ENCODE assay signal across 13 cellular contexts in the genomic region with DNA sequence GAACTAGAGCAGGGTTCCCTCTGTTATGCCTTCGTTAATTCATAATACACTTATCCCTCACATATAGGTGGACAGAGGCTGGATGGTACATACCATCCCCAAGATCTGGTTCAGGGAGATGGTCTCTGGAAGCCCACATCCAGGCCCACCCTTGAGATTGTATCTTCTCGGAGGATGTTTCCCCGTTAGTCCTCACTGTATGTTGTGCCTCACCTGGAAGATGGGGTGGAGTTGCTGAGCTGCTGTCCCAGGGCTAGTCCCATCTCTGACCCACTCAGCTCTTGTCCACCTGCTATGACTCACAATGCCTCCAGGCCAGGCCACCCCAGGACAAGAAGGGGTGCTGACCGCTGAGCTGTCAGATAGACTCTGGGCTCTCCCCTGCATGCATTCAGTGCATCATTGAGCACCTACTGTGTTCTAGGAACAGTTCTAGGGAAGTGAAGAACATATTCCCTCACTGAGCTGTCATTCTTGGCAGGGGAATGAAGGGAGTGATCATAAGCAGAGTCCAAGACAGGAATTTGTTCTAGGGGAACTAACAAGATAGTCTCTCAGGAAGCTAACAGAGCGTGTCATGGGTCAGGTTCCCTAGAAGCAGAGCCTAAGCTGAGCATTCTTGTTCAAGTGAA. TPM values are rescaled to one million over a fixed set of nuclear protein-coding genes. Genes with fewer than 3 reads are reported as not detected.
DNase-seq lines count a peak whose midpoint lies in the region; ATAC-seq, FAIRE-seq and TF ChIP-seq lines count a peak whose summit lies in the region.
"Had no signal": no experiment of that assay in that cellular context is flagged by ENCODE, and none has a peak within 500 bp of the region (broad histone marks: within the 10 kb centered on the region; RNA-seq: fewer than 3 reads in every experiment).

Gene CBY3 (minus strand): TSS at position 255 of the 632 bp plus-strand sequence. CDS start 116 bp downstream, at position 139.

- no peak for ATAC-seq in K562
- no peak for ATAC-seq in GM18861 (IDR thresholded peaks at IDR 0.05; ENCODE audit: unreplicated experiment)

- CTCF ChIA-PET in Caco-2 (lab: Charles Lee) (interaction anchor here (0.8 kb wide), 1 partner anchor 115 kb away, joined by 3 read pairs; no protein-coding TSS in a partner anchor), K562 (lab: Yijun Ruan, JAX; ENCODE audit: low intra/inter-chr PET ratio) (no interaction called here)

- H3K36me3 Mint-ChIP-seq in Caco-2 (ENCODE audit: insufficient read depth, unreplicated experiment): peaks cover 35% of the 10 kb centered on the region
- peaks cover 17% of the 10 kb centered on the region for H3K36me3 Mint-ChIP-seq in nephron progenitor cell (ENCODE audit: low read depth)

- no peak within 1 kb of the TSS for H3K4me2 ChIP-seq in K562 (ENCODE audit: insufficient read depth, low read length)

- POLR2A ChIA-PET in Caco-2 (lab: Charles Lee) (interaction anchor here (0.5 to 0.7 kb wide), 2 partner anchors 51 to 115 kb away, joined by 3 to 5 read pairs; no protein-coding TSS in a partner anchor), K562 (lab: Yijun Ruan, JAX) (interaction anchor here (0.6 to 2.8 kb wide), 13 partner anchors 10 to 148 kb away, joined by 3 to 18 read pairs (median 4); partner anchors contain the start of gene HNRNPH1)

- intact Hi-C loops in Caco-2 (cut with micrococcal nuclease; ENCODE audit: unreplicated experiment): no loop called here
- intact Hi-C loops in K562 (cut with micrococcal nuclease): no loop called here

- FAIRE-seq in K562 (lab: Jason Lieb, UNC) (no peak), GM12891 (lab: Jason Lieb, UNC) (no peak)
- FAIRE-seq: endothelial cell of umbilical vein, GM18507, HTR-8/SVneo had no signal

- H3K4me1 Mint-ChIP-seq in Caco-2 (ENCODE audit: low read depth, unreplicated experiment) (peaks cover 21% of the 10 kb centered on the region), nephron progenitor cell (peaks cover 37% of the 10 kb centered on the region)

- H3K27ac ChIP-seq in K562 (ENCODE audit: extremely low read depth, low read depth, low read length): no peak within 1 kb of the TSS; the same call in 2 of the 3 replicates

- H3K4me1 ChIP-seq in Caco-2: peaks cover 11% of the 10 kb centered on the region
- H3K4me1 ChIP-seq in K562 (replicated peaks in 1 of 2; ENCODE audit: control insufficient read depth in 2 of 2, insufficient read depth in 2 of 2, low read length in 2 of 2): peaks cover 9 to 30% of the 10 kb centered on the region in 2 experiments; a peak in 4 of 5 replicates

- peaks cover 29% of the 10 kb centered on the region for H3K79me2 ChIP-seq in K562 (ENCODE audit: control insufficient read depth, insufficient read depth, low read length)

- TF ChIP-seq CTCF in Caco-2 (IDR thresholded peaks at IDR 0.05; ENCODE audit: insufficient read depth in 1 of 2, low read depth in 1 of 2, low read length in 1 of 2, severe bottlenecking in 1 of 2, unreplicated experiment in 1 of 2) (no peak), K562 (IDR thresholded peaks at IDR 0.05 in 2 of 3, conservative IDR thresholded peaks at IDR 0.05 in 1 of 3; ENCODE audit: insufficient read depth in 2 of 3, low read depth in 1 of 3, low read length in 3 of 3) (no peak), nephron progenitor cell (IDR thresholded peaks at IDR 0.05) (no peak)

- 37% methylated on average over 5 of the region's 5 CpGs for WGBS in K562 (ENCODE audit: insufficient coverage, low coverage, missing lambda C conversion rate)

- no peak for TF ChIP-seq EP300 in K562 (IDR thresholded peaks at IDR 0.05; ENCODE audit: low read length)

- H3K9ac ChIP-seq in K562 (ENCODE audit: insufficient read depth in 1 of 2, low read depth in 2 of 2, low read length in 2 of 2): peak within 1 kb of the TSS in 1 of 2 experiments; percentile 15; a peak in 1 of 4 replicates

- no peak for TF ChIP-seq RAD21 in K562 (CRISPR knock-in tag; conservative IDR thresholded peaks at IDR 0.05 in 1 of 2, IDR thresholded peaks at IDR 0.05 in 1 of 2)

- H3K9me3 Mint-ChIP-seq in Caco-2 (ENCODE audit: unreplicated experiment) (no peaks in the 10 kb centered on the region), nephron progenitor cell (peaks cover 12% of the 10 kb centered on the region)

- in situ Hi-C loops in K562 (cut with MboI): no loop called here

- H3K27me3 ChIP-seq in Caco-2 (replicated peaks; ENCODE audit: control insufficient read depth, insufficient read depth, low read length) (no peaks in the 10 kb centered on the region), K562 (ENCODE audit: control insufficient read depth in 2 of 2, insufficient read depth in 2 of 2, low read length in 2 of 2) (no peaks in the 10 kb centered on the region)

- TF ChIP-seq POLR2A in K562 (conservative IDR thresholded peaks at IDR 0.05) (no peak), GM12891 (IDR thresholded peaks at IDR 0.05; ENCODE audit: low read depth, low read length) (no peak)

- H3K4me3 ChIP-seq in Caco-2 (ENCODE audit: low read depth, low read length) (no peak within 1 kb of the TSS), K562 (no peak within 1 kb of the TSS)

- H4K20me1 ChIP-seq in K562 (replicated peaks; ENCODE audit: control insufficient read depth, insufficient read depth, low read length): no peaks in the 10 kb centered on the region

- H3K9me1 ChIP-seq in K562 (ENCODE audit: control insufficient read depth, insufficient read depth, low read length): no peaks in the 10 kb centered on the region

- H3K9me3 ChIP-seq in Caco-2 (no peaks in the 10 kb centered on the region), K562 (replicated peaks; ENCODE audit: control insufficient read depth, insufficient read depth, low read depth, low read length) (no peaks in the 10 kb centered on the region; the same call in 1 of the 2 replicates)

- no peaks in the 10 kb centered on the region for H3K27me3 Mint-ChIP-seq in Caco-2 (ENCODE audit: insufficient read depth, unreplicated experiment)
- peaks cover 21% of the 10 kb centered on the region for H3K27me3 Mint-ChIP-seq in nephron progenitor cell (ENCODE audit: low read depth, poor library complexity)

- no peak within 1 kb of the TSS for H2AFZ ChIP-seq in K562 (ENCODE audit: low read depth, low read length)

- BruUV-seq in Caco-2 (replicated peaks; lab: Mats Ljungman, UMichigan) (no TSS peak), K562 (replicated peaks; lab: Mats Ljungman, UMichigan) (no TSS peak)

- no peak for DNase-seq in Caco-2
- peak; percentile 51 for DNase-seq in M059J (ENCODE audit: low read depth)
- DNase-seq in K562 (ENCODE audit: extremely low read depth in 1 of 4, low spot score in 3 of 4): peak in 1 of 4 experiments; percentile 28
- no peak for DNase-seq in nephron progenitor cell
- DNase-seq in NCI-H2227 (lab: John Stamatoyannopoulos, UW; ENCODE audit: unreplicated experiment): no peak
- no peak for DNase-seq in GM12891 (ENCODE audit: insufficient read length, low spot score)
- DNase-seq: amniotic stem cell, DMS153, NCI-H187 had no signal

- no peaks in the 10 kb centered on the region for H3K36me3 ChIP-seq in Caco-2 (ENCODE audit: control insufficient read depth, insufficient read depth, low read length)
- H3K36me3 ChIP-seq in K562 (ENCODE audit: control insufficient read depth, insufficient read depth, low read length): peaks cover 2% of the 10 kb centered on the region; the same call in 1 of the 3 replicates

- H3K27ac Mint-ChIP-seq in Caco-2 (ENCODE audit: unreplicated experiment): no peak within 1 kb of the TSS
- peak within 1 kb of the TSS; percentile 95 for H3K27ac Mint-ChIP-seq in nephron progenitor cell

- H3K4me3 Mint-ChIP-seq in Caco-2 (ENCODE audit: unreplicated experiment) (peak within 1 kb of the TSS; percentile 98), nephron progenitor cell (peak within 1 kb of the TSS; percentile 57)

TF ChIP-seq in K562, 482 proteins besides CTCF, POLR2A, EP300 and RAD21 (continues in another document):
- 0 out of 2 replicates have a peak, but pooled peaks have one; percentile 7 for TF ChIP-seq ATF3 (IDR thresholded peaks at IDR 0.05)
- no peak for TF ChIP-seq ATF3 (CRISPR knock-in tag; conservative IDR thresholded peaks at IDR 0.05)

TF ChIP-seq in GM12891, 5 proteins besides CTCF, POLR2A, EP300 and RAD21:
- TF ChIP-seq TAF1 (IDR thresholded peaks at IDR 0.05; ENCODE audit: low read depth, low read length): no peak
- no peak for TF ChIP-seq PAX5 (IDR thresholded peaks at IDR 0.05; ENCODE audit: insufficient read depth, low read length, severe bottlenecking)
- TF ChIP-seq POLR2AphosphoS5 (IDR thresholded peaks at IDR 0.05; ENCODE audit: low read depth, low read length): no peak
- no peak for TF ChIP-seq SPI1 (IDR thresholded peaks at IDR 0.05; ENCODE audit: low read depth, low read length)
- TF ChIP-seq POU2F2 (IDR thresholded peaks at IDR 0.05; ENCODE audit: low read depth, low read length): no peak

RNA-seq across cellular contexts. Expression of gene CBY3, which starts in this region (rescaled TPM):
- total RNA-seq in Caco-2 (2022) (0.68 and 1.3 TPM in 2 replicates), K562 (2014; rRNA removed) (not detected in 2 replicates), K562 (2014; rRNA removed; fragmentation: Illumina TruSeq; extraction: Trizol) (not detected in 2 replicates), K562 (2015; rRNA removed; fragmentation: Illumina TruSeq; extraction: Trizol) (not detected in 2 replicates), K562 (2021) (not detected in 2 replicates)
- total RNA-seq in M059J (2014; rRNA removed; shearing (Covaris generic)): not detected in 2 replicates
- not detected in 2 replicates for total RNA-seq in K562 (2011; cell fraction: chromatin; rRNA removed; ENCODE audit: low replicate concordance)
- total RNA-seq in K562 (2011; cell fraction: nucleolus; rRNA removed): not detected in 2 replicates
- not detected in 2 replicates for total RNA-seq in K562 (2011; cell fraction: nucleoplasm; rRNA removed)
- polyA plus RNA-seq in K562 (2011; rRNA removed) (not detected in 2 replicates), K562 (2014; fragmentation: Illumina TruSeq; extraction: Trizol) (not detected in 2 replicates), K562 (2014; fragmentation: Nextera tagmentation; extraction: Ambion mirVana) (not detected), K562 (2014; rRNA removed) (not detected in 2 replicates)
- polyA plus RNA-seq in K562 (2011; cell fraction: cytosol; rRNA removed): not detected in 2 replicates
- polyA plus RNA-seq in K562 (2011; cell fraction: nucleus; rRNA removed): 0.32 TPM in 1 of 2 replicates, not detected in the other
- polyA plus RNA-seq in K562 (2012): 0.10 and 0.22 TPM in 2 replicates
- polyA minus RNA-seq in K562 (2011; rRNA and poly(A)+ RNA removed): not detected in 2 replicates
- polyA minus RNA-seq in K562 (2011; cell fraction: cytosol; rRNA and poly(A)+ RNA removed): not detected in 2 replicates
- 0.44 TPM in 1 of 2 replicates, not detected in the other for polyA minus RNA-seq in K562 (2011; cell fraction: nucleus; rRNA and poly(A)+ RNA removed)
- 0.46 TPM for polyA plus RNA-seq in GM12891 (2012; ENCODE audit: low read depth, missing spikeins)
- total RNA-seq: endothelial cell of umbilical vein had no signal
- polyA plus RNA-seq: endothelial cell of umbilical vein had no signal

Comparison
In these comparisons a context has a peak if more than half of its experiments do, and no peak if none do; other contexts are left out.
1. Peak in DNase-seq in M059J; RNA of the gene not detected or under 1 TPM.